ENCODE assay signal across 13 cellular contexts in the genomic region with DNA sequence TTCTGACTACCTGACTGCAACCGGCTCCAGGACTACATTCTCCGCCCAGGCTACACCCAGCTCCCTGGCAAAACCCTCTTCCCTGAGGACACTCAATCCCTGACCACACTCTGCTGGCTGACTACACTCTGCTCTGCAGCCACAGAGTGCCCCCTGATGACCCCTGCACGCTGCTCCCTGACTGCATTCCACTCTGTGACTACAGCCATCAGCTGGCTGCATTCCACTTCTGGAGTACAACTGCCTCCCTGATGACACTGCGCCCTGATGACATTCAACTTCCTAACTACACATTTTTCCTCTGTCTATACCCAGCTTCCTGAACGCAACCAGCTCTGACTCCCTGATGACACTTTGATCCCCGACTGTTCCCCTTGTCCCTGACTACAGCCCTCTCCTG.
DNase-seq lines count a peak whose midpoint lies in the region; ATAC-seq, FAIRE-seq and TF ChIP-seq lines count a peak whose summit lies in the region.
"Had no signal": no experiment of that assay in that cellular context is flagged by ENCODE, and none has a peak within 500 bp of the region (broad histone marks: within the 10 kb centered on the region; RNA-seq: fewer than 3 reads in every experiment).

No MANE protein-coding gene starts in this region.

- no peak for TF ChIP-seq POLR2A in heart left ventricle (IDR thresholded peaks at IDR 0.05)

- DNase-seq in GM03348 (ENCODE audit: low spot score) (peak; percentile 16), RCC 7860 (ENCODE audit: low spot score) (peak; percentile 53), heart left ventricle (peak; percentile 12 to 54 (median 29)), CD1c-positive myeloid dendritic cell (ENCODE audit: extremely low spot score) (no peak)
- no peak for DNase-seq in activated CD4-positive, CD25-positive, alpha-beta regulatory T cell treated with anti-CD3 and anti-CD28 coated beads, Interleukin-2, amount 50 U/mL, for 72 hours
- no peak for DNase-seq in activated CD4-positive, alpha-beta memory T cell treated with anti-CD3 and anti-CD28 coated beads, Interleukin-2, amount 10 ng/mL, durations not matched to agents 7 days and 5 days
- DNase-seq: NCI-H226; stimulated activated CD4-positive, alpha-beta T cell treated with anti-CD3 and anti-CD28 coated beads, Interleukin-2, amount 100 ng/mL, for 48 hours; T-helper 17 cell had no signal

- CTCF ChIA-PET in activated CD4-positive, alpha-beta memory T cell treated with anti-CD3 and anti-CD28 coated beads, Interleukin-2, amount 10 ng/mL, durations not matched to agents 7 days and 5 days (lab: Charles Lee) = no interaction called here

- 12 to 18% (median 16%) methylated on average over 6 of the region's 6 CpGs for WGBS in heart left ventricle, 4 donors

- ATAC-seq in heart left ventricle (peak; percentile 37 to 80 (median 72)), GM18909 (IDR thresholded peaks at IDR 0.05; ENCODE audit: poor library complexity, unreplicated experiment) (no peak)
- ATAC-seq: T-helper 17 cell had no signal

- peaks cover 8% of the 10 kb centered on the region for H3K9me3 Mint-ChIP-seq in activated CD4-positive, alpha-beta memory T cell treated with anti-CD3 and anti-CD28 coated beads, Interleukin-2, amount 10 ng/mL, durations not matched to agents 7 days and 5 days

- H3K27ac ChIP-seq in heart left ventricle (no peak overlapping the region), neutrophil (peak overlapping the region; percentile 15)

- no peaks in the 10 kb centered on the region for H3K36me3 ChIP-seq in heart left ventricle
- no peaks in the 10 kb centered on the region for H3K36me3 ChIP-seq in neutrophil

- intact Hi-C loops in heart left ventricle (cut with DNase I) = no loop called here

- no peaks in the 10 kb centered on the region for H3K36me3 Mint-ChIP-seq in activated CD4-positive, alpha-beta memory T cell treated with anti-CD3 and anti-CD28 coated beads, Interleukin-2, amount 10 ng/mL, durations not matched to agents 7 days and 5 days (ENCODE audit: low read depth)

- no peaks in the 10 kb centered on the region for H3K4me1 Mint-ChIP-seq in activated CD4-positive, alpha-beta memory T cell treated with anti-CD3 and anti-CD28 coated beads, Interleukin-2, amount 10 ng/mL, durations not matched to agents 7 days and 5 days
- H3K4me1 Mint-ChIP-seq: T-helper 17 cell had no signal

- H3K4me1 ChIP-seq in heart left ventricle (no peaks in the 10 kb centered on the region), neutrophil (ENCODE audit: control insufficient read depth in 1 of 2, insufficient read depth in 1 of 2, low read depth in 1 of 2, low read length in 1 of 2) (peaks cover 10 to 11% of the 10 kb centered on the region in 2 experiments)

- POLR2A ChIA-PET in activated CD4-positive, alpha-beta memory T cell treated with anti-CD3 and anti-CD28 coated beads, Interleukin-2, amount 10 ng/mL, durations not matched to agents 7 days and 5 days (lab: Charles Lee) = no interaction called here

- H3K27me3 Mint-ChIP-seq in activated CD4-positive, alpha-beta memory T cell treated with anti-CD3 and anti-CD28 coated beads, Interleukin-2, amount 10 ng/mL, durations not matched to agents 7 days and 5 days = no peaks in the 10 kb centered on the region
- H3K27me3 Mint-ChIP-seq: T-helper 17 cell had no signal

- no peak overlapping the region for H3K27ac Mint-ChIP-seq in activated CD4-positive, alpha-beta memory T cell treated with anti-CD3 and anti-CD28 coated beads, Interleukin-2, amount 10 ng/mL, durations not matched to agents 7 days and 5 days
- H3K27ac Mint-ChIP-seq: activated T-helper 1 cell treated with anti-CD3 and anti-CD28 coated beads, Interleukin-12 subunit alpha, Interleukin-12 subunit beta, Interleukin-2, Interleukin-4 antibody, amounts not matched to agents 30 ng/mL and 10 ng/mL and 1 ng/mL, durations not matched to agents 14 hours and 24 hours and 36 hours; T-helper 17 cell had no signal

- FAIRE-seq in RCC 7860 (lab: Jason Lieb, UNC) = no peak
- FAIRE-seq: endometrium had no signal

- H3K9me3 ChIP-seq in heart left ventricle = no peaks in the 10 kb centered on the region
- H3K9me3 ChIP-seq in neutrophil = no peaks in the 10 kb centered on the region

- H3K4me3 ChIP-seq in heart left ventricle (no peak overlapping the region), neutrophil (ENCODE audit: low read depth in 1 of 2, low read length in 1 of 2) (no peak overlapping the region)

- no peak for TF ChIP-seq CTCF in heart left ventricle (IDR thresholded peaks at IDR 0.05)
- no peak for TF ChIP-seq CTCF in neutrophil (IDR thresholded peaks at IDR 0.05)

- H3K4me3 Mint-ChIP-seq in activated CD4-positive, alpha-beta memory T cell treated with anti-CD3 and anti-CD28 coated beads, Interleukin-2, amount 10 ng/mL, durations not matched to agents 7 days and 5 days = no peak overlapping the region
- H3K4me3 Mint-ChIP-seq: activated T-helper 1 cell treated with anti-CD3 and anti-CD28 coated beads, Interleukin-12 subunit alpha, Interleukin-12 subunit beta, Interleukin-2, Interleukin-4 antibody, amounts not matched to agents 30 ng/mL and 10 ng/mL and 1 ng/mL, durations not matched to agents 14 hours and 24 hours and 36 hours; T-helper 17 cell had no signal

- no peaks in the 10 kb centered on the region for H3K27me3 ChIP-seq in heart left ventricle
- H3K27me3 ChIP-seq in neutrophil = no peaks in the 10 kb centered on the region

Comparison
In these comparisons a context has a peak if more than half of its experiments do, and no peak if none do; other contexts are left out.
1. DNase-seq: peak in GM03348 (single experiment), RCC 7860 (single experiment) and heart left ventricle (5 of 5); none in activated CD4-positive, CD25-positive, alpha-beta regulatory T cell treated with anti-CD3 and anti-CD28 coated beads, Interleukin-2, amount 50 U/mL, for 72 hours (single experiment), activated CD4-positive, alpha-beta memory T cell treated with anti-CD3 and anti-CD28 coated beads, Interleukin-2, amount 10 ng/mL, durations not matched to agents 7 days and 5 days (single experiment) and CD1c-positive myeloid dendritic cell (single experiment).